Comparison of ENCODE assay signal across 22 cellular contexts in genomic region chr2:20209373-20210109, GRCh38. TPM values are rescaled to one million over a fixed set of nuclear protein-coding genes. Genes with fewer than 3 reads are reported as not detected.
DNase-seq lines count a peak whose midpoint lies in the region; ATAC-seq, FAIRE-seq and TF ChIP-seq lines count a peak whose summit lies in the region.
"Had no signal": no experiment of that assay in that cellular context is flagged by ENCODE, and none has a peak within 500 bp of the region (broad histone marks: within the 10 kb centered on the region; RNA-seq: fewer than 3 reads in every experiment).

No MANE protein-coding gene starts in this region.

- no peak for DNase-seq in GM12891 (ENCODE audit: insufficient read length, low spot score)
- no peak for DNase-seq in GM12878 (ENCODE audit: low read depth, low spot score)
- DNase-seq in keratinocyte (ENCODE audit: low read depth, low spot score): no peak
- no peak for DNase-seq in stomach
- no peak for DNase-seq in CD8-positive, alpha-beta T cell
- no peak for DNase-seq in DMS153 treated with DMSO at 0.1 percent for 48 hours (lab: John Stamatoyannopoulos, UW; ENCODE audit: unreplicated experiment)
- no peak for DNase-seq in PC-3
- DNase-seq: activated CD4-positive, alpha-beta memory T cell treated with anti-CD3 and anti-CD28 coated beads, Interleukin-2, amount 10 ng/mL, durations not matched to agents 7 days and 5 days; activated CD4-positive, CD25-positive, alpha-beta regulatory T cell; CD8-positive, alpha-beta memory T cell; DMS79; dorsolateral prefrontal cortex; IMR-90; NCI-H1694 treated with DMSO at 0.1 percent for 48 hours; NCI-H774 had no signal

- TF ChIP-seq CTCF in GM12878 (IDR thresholded peaks at IDR 0.05 in 2 of 3, conservative IDR thresholded peaks at IDR 0.05 in 1 of 3; ENCODE audit: control insufficient read depth in 2 of 3, extremely low read depth in 1 of 3, insufficient read depth in 1 of 3, low read depth in 3 of 3, low read length in 3 of 3) (no peak), keratinocyte (optimal IDR thresholded peaks at IDR 0.05 in 1 of 3, IDR thresholded peaks at IDR 0.05 in 1 of 3, conservative IDR thresholded peaks at IDR 0.05 in 1 of 3; ENCODE audit: extremely low read depth in 1 of 3, insufficient read depth in 2 of 3, low read length in 3 of 3) (no peak), stomach (IDR thresholded peaks at IDR 0.05) (no peak), PC-3 (conservative IDR thresholded peaks at IDR 0.05; ENCODE audit: low read depth, low read length) (no peak)
- no peak for TF ChIP-seq CTCF in CD8-positive, alpha-beta T cell (IDR thresholded peaks at IDR 0.05)

- H3K27me3 ChIP-seq in GM12878 (replicated peaks in 1 of 2; ENCODE audit: control insufficient read depth in 2 of 2, insufficient read depth in 2 of 2, low read length in 1 of 2) (no peaks in the 10 kb centered on the region), keratinocyte (ENCODE audit: control insufficient read depth, extremely low read depth, insufficient read depth, low read length) (no peaks in the 10 kb centered on the region), stomach (no peaks in the 10 kb centered on the region), PC-3 (ENCODE audit: low read length) (no peaks in the 10 kb centered on the region)
- H3K27me3 ChIP-seq in CD8-positive, alpha-beta T cell (ENCODE audit: insufficient read depth, low read length): no peaks in the 10 kb centered on the region
- H3K27me3 ChIP-seq: cardiac muscle cell, dorsolateral prefrontal cortex, esophagus muscularis mucosa had no signal

- WGBS in GM12878 (ENCODE audit: insufficient coverage, insufficient replicate concordance, low lambda C conversion rate, missing lambda C conversion rate): 82% methylated on average over 21 of the region's 21 CpGs
- 87 to 95% (median 92%) methylated on average over 20 to 21 of the region's 21 CpGs for WGBS in stomach, 5 donors

- no peaks in the 10 kb centered on the region for H3F3A ChIP-seq in PC-3 (ENCODE audit: low read length, unreplicated experiment)

- H3K36me3 ChIP-seq in GM12878 (ENCODE audit: control insufficient read depth in 2 of 2, insufficient read depth in 2 of 2, low read length in 1 of 2) (no peaks in the 10 kb centered on the region), keratinocyte (ENCODE audit: control insufficient read depth in 2 of 2, extremely low read depth in 1 of 2, insufficient read depth in 2 of 2, low read length in 2 of 2) (peaks cover 32 to 77% of the 10 kb centered on the region in 2 experiments), stomach (peaks cover 0 to 5% (median 0%) of the 10 kb centered on the region in 4 donors), PC-3 (ENCODE audit: low read depth, low read length) (peaks cover 17% of the 10 kb centered on the region; the same call in 1 of the 2 replicates)
- H3K36me3 ChIP-seq in CD8-positive, alpha-beta T cell (ENCODE audit: insufficient read depth, low read length): no peaks in the 10 kb centered on the region
- H3K36me3 ChIP-seq: cardiac muscle cell, esophagus muscularis mucosa, thoracic aorta had no signal

- H3K9me3 Mint-ChIP-seq in CD8-positive, alpha-beta T cell: no peaks in the 10 kb centered on the region
- H3K9me3 Mint-ChIP-seq: activated CD4-positive, alpha-beta memory T cell treated with anti-CD3 and anti-CD28 coated beads, Interleukin-2, amount 10 ng/mL, durations not matched to agents 7 days and 5 days; CD8-positive, alpha-beta memory T cell; nephron; stimulated activated effector memory CD8-positive, alpha-beta T cell treated with anti-CD3 and anti-CD28 coated beads, Interleukin-12 subunit alpha, Interleukin-12 subunit beta, amount 100 ng/mL, for 72 hours had no signal

- H3K27ac Mint-ChIP-seq in CD8-positive, alpha-beta T cell: no peak overlapping the region
- H3K27ac Mint-ChIP-seq: activated CD4-positive, alpha-beta memory T cell treated with anti-CD3 and anti-CD28 coated beads, Interleukin-2, amount 10 ng/mL, durations not matched to agents 7 days and 5 days; stimulated activated effector memory CD8-positive, alpha-beta T cell treated with anti-CD3 and anti-CD28 coated beads, Interleukin-12 subunit alpha, Interleukin-12 subunit beta, amount 100 ng/mL, for 72 hours had no signal

- CTCF ChIA-PET in GM12878 (lab: Yijun Ruan, JAX) (interaction anchor here (2.6 to 6.2 kb wide), 2 partner anchors 14 to 16 kb away, joined by 11 to 39 read pairs; partner anchors contain the start of gene SDC1), PC-3 (lab: Charles Lee) (no interaction called here)
- CTCF ChIA-PET in CD8-positive, alpha-beta T cell (lab: Charles Lee): no interaction called here

- no peaks in the 10 kb centered on the region for H3K9me2 ChIP-seq in PC-3 (replicated peaks; ENCODE audit: low read length)

- BruUV-seq in GM12878 (replicated peaks; lab: Mats Ljungman, UMichigan) (no TSS peak), PC-3 (replicated peaks; lab: Mats Ljungman, UMichigan) (no TSS peak)

- H3K4me1 Mint-ChIP-seq in CD8-positive, alpha-beta T cell (ENCODE audit: low read depth): no peaks in the 10 kb centered on the region
- H3K4me1 Mint-ChIP-seq: CD8-positive, alpha-beta memory T cell had no signal

- TF ChIP-seq RAD21 in GM12878 (IDR thresholded peaks at IDR 0.05; ENCODE audit: insufficient read depth, low read depth, low read length): no peak

- H3K4me2 ChIP-seq in GM12878 (ENCODE audit: control insufficient read depth, insufficient read depth) (no peak overlapping the region), keratinocyte (ENCODE audit: control insufficient read depth, extremely low read depth, insufficient read depth, low read depth, low read length) (peak overlapping the region; percentile 62), PC-3 (ENCODE audit: low read length) (no peak overlapping the region)

- POLR2A ChIA-PET in GM12878 (lab: Charles Lee): interaction anchor here (0.6 kb wide), 1 partner anchor 110 kb away, joined by 5 read pairs; no protein-coding TSS in a partner anchor
- POLR2A ChIA-PET in CD8-positive, alpha-beta T cell (lab: Charles Lee): no interaction called here
- POLR2A ChIA-PET in PC-3 (lab: Charles Lee; ENCODE audit: unreplicated experiment): no interaction called here

- H4K20me1 ChIP-seq in GM12878 (ENCODE audit: control insufficient read depth, insufficient read depth): no peaks in the 10 kb centered on the region
- H4K20me1 ChIP-seq in keratinocyte (ENCODE audit: control insufficient read depth, extremely low read depth, insufficient read depth, low read length): peaks cover 34% of the 10 kb centered on the region
- peaks cover 48% of the 10 kb centered on the region; the same call in 1 of the 2 replicates for H4K20me1 ChIP-seq in PC-3 (ENCODE audit: low read length)

- H3K9me1 ChIP-seq in keratinocyte (ENCODE audit: control insufficient read depth, extremely low read depth, insufficient read depth, low read length): peaks cover 8% of the 10 kb centered on the region

- intact Hi-C loops in GM12878 (cut with micrococcal nuclease; ENCODE audit: unreplicated experiment) (no loop called here), stomach (cut with DNase I; ENCODE audit: low total_unique reads) (no loop called here), PC-3 (cut with micrococcal nuclease) (no loop called here)
- intact Hi-C loops in CD8-positive, alpha-beta T cell (cut with DNase I, micrococcal nuclease): no loop called here

- dilution Hi-C loops in keratinocyte (cut with MboI; ENCODE audit: extremely low pct_ligation_motif_present, low sequenced_read_pairs): no loop called here

- H3K9ac ChIP-seq in GM12878 (ENCODE audit: control insufficient read depth, insufficient read depth, low read length): no peak overlapping the region
- peak overlapping the region; percentile 55 for H3K9ac ChIP-seq in keratinocyte (ENCODE audit: control insufficient read depth, extremely low read depth, insufficient read depth, low read length)
- no peak overlapping the region for H3K9ac ChIP-seq in PC-3 (ENCODE audit: low read length)

- H2AFZ ChIP-seq in GM12878 (ENCODE audit: control insufficient read depth, low read depth, low read length) (no peak overlapping the region), keratinocyte (ENCODE audit: control insufficient read depth, low read length) (no peak overlapping the region), PC-3 (ENCODE audit: low read length) (no peak overlapping the region)

- no peaks in the 10 kb centered on the region for H3K36me3 Mint-ChIP-seq in CD8-positive, alpha-beta T cell
- H3K36me3 Mint-ChIP-seq: CD8-positive, alpha-beta memory T cell; stimulated activated effector memory CD8-positive, alpha-beta T cell treated with anti-CD3 and anti-CD28 coated beads, Interleukin-12 subunit alpha, Interleukin-12 subunit beta, amount 100 ng/mL, for 72 hours had no signal

- H3K27ac ChIP-seq in GM12878 (ENCODE audit: control insufficient read depth, insufficient read depth) (peak overlapping the region; percentile 59; the same call in 1 of the 2 replicates), keratinocyte (ENCODE audit: control insufficient read depth, insufficient read depth, low read length) (peak overlapping the region; percentile 64), stomach (peak overlapping the region; percentile 72 to 92 (median 80)), PC-3 (ENCODE audit: low read length) (no peak overlapping the region)
- H3K27ac ChIP-seq in CD8-positive, alpha-beta T cell (ENCODE audit: low read depth, low read length): no peak overlapping the region
- H3K27ac ChIP-seq: cardiac muscle cell, dorsolateral prefrontal cortex, esophagus muscularis mucosa, thoracic aorta had no signal

- ATAC-seq in GM12878: no peak
- ATAC-seq in CD8-positive, alpha-beta T cell: no peak
- no peak for ATAC-seq in PC-3
- no peak for ATAC-seq in HG03469 (IDR thresholded peaks at IDR 0.05; ENCODE audit: unreplicated experiment)
- ATAC-seq: stimulated activated effector memory CD8-positive, alpha-beta T cell treated with anti-CD3 and anti-CD28 coated beads, Interleukin-12 subunit alpha, Interleukin-12 subunit beta, amount 100 ng/mL, for 72 hours had no signal

- SMC1A ChIA-PET in GM12878 (lab: Charles Lee; ENCODE audit: uncharacterized antibody, unreplicated experiment): interaction anchor here (1.0 to 2.7 kb wide), 3 partner anchors 12 to 74 kb away, joined by 3 to 15 read pairs (median 6); no protein-coding TSS in a partner anchor

- TF ChIP-seq EP300 in GM12878 (IDR thresholded peaks at IDR 0.05; ENCODE audit: borderline replicate concordance in 1 of 2, control insufficient read depth in 1 of 2, low read depth in 2 of 2, low read length in 2 of 2): no peak
- no peak for TF ChIP-seq EP300 in stomach (IDR thresholded peaks at IDR 0.05)

- H3K4me3 Mint-ChIP-seq in CD8-positive, alpha-beta T cell: no peak overlapping the region
- H3K4me3 Mint-ChIP-seq: activated CD4-positive, alpha-beta memory T cell treated with anti-CD3 and anti-CD28 coated beads, Interleukin-2, amount 10 ng/mL, durations not matched to agents 7 days and 5 days; CD8-positive, alpha-beta memory T cell; nephron; stimulated activated effector memory CD8-positive, alpha-beta T cell treated with anti-CD3 and anti-CD28 coated beads, Interleukin-12 subunit alpha, Interleukin-12 subunit beta, amount 100 ng/mL, for 72 hours had no signal

- H3K79me2 ChIP-seq in GM12878 (ENCODE audit: control insufficient read depth, insufficient read depth, low read length) (peaks cover 18% of the 10 kb centered on the region), keratinocyte (ENCODE audit: control insufficient read depth, insufficient read depth, low read length) (peaks cover 92% of the 10 kb centered on the region), PC-3 (ENCODE audit: low read length) (peaks cover 88% of the 10 kb centered on the region)

- H3K4me1 ChIP-seq in GM12878 (ENCODE audit: control insufficient read depth, insufficient read depth, low read length) (peaks cover 67% of the 10 kb centered on the region), keratinocyte (ENCODE audit: control insufficient read depth, extremely low read depth, insufficient read depth, low read length) (peaks cover 82% of the 10 kb centered on the region), stomach (peaks cover 47 to 96% (median 83%) of the 10 kb centered on the region in 4 donors), PC-3 (ENCODE audit: insufficient read depth, low read length) (peaks cover 14% of the 10 kb centered on the region)
- no peaks in the 10 kb centered on the region for H3K4me1 ChIP-seq in CD8-positive, alpha-beta T cell (ENCODE audit: insufficient read depth, low read length)
- H3K4me1 ChIP-seq: esophagus muscularis mucosa, HAP-1 had no signal

- TF ChIP-seq POLR2A in GM12891 (IDR thresholded peaks at IDR 0.05; ENCODE audit: low read depth, low read length) (no peak), GM12878 (IDR thresholded peaks at IDR 0.05; ENCODE audit: low read depth, low read length) (no peak), stomach (IDR thresholded peaks at IDR 0.05) (no peak)

- peak; percentile 5 for FAIRE-seq in GM12891 (lab: Jason Lieb, UNC)
- FAIRE-seq in GM12878 (lab: Jason Lieb, UNC): no peak
- FAIRE-seq in keratinocyte (lab: Jason Lieb, UNC): peak; percentile 78

- in situ Hi-C loops in GM12878 (cut with MboI): no loop called here

- no peaks in the 10 kb centered on the region for H3K27me3 Mint-ChIP-seq in CD8-positive, alpha-beta T cell (ENCODE audit: low read depth)

- no peak overlapping the region for H3K4me3 ChIP-seq in GM12878
- no peak overlapping the region for H3K4me3 ChIP-seq in keratinocyte (ENCODE audit: control insufficient read depth in 2 of 3, extremely low read depth in 1 of 3, insufficient read depth in 2 of 3, low read depth in 1 of 3, low read length in 3 of 3)
- peak overlapping the region in 1 of 4 donors; percentile 13 for H3K4me3 ChIP-seq in stomach
- no peak overlapping the region for H3K4me3 ChIP-seq in CD8-positive, alpha-beta T cell (ENCODE audit: low read depth, low read length)
- no peak overlapping the region for H3K4me3 ChIP-seq in PC-3 (ENCODE audit: low read length)
- H3K4me3 ChIP-seq: cardiac muscle cell, dorsolateral prefrontal cortex, esophagus muscularis mucosa, HAP-1, thoracic aorta had no signal

- RAD21 ChIA-PET in GM12878 (lab: Charles Lee; ENCODE audit: unreplicated experiment): interaction anchor here (1.0 to 6.2 kb wide), 4 partner anchors 12 to 74 kb away, joined by 3 to 69 read pairs (median 6); partner anchors contain the start of gene SDC1

- H3K9me3 ChIP-seq in GM12878 (replicated peaks; ENCODE audit: control insufficient read depth, insufficient read depth, low read length): no peaks in the 10 kb centered on the region
- no peaks in the 10 kb centered on the region for H3K9me3 ChIP-seq in keratinocyte (ENCODE audit: control insufficient read depth, low read depth, low read length)
- H3K9me3 ChIP-seq in stomach: no peaks in the 10 kb centered on the region
- no peaks in the 10 kb centered on the region for H3K9me3 ChIP-seq in CD8-positive, alpha-beta T cell (ENCODE audit: low read length)
- H3K9me3 ChIP-seq in PC-3 (ENCODE audit: low read length): no peaks in the 10 kb centered on the region
- H3K9me3 ChIP-seq: esophagus muscularis mucosa, HAP-1, thoracic aorta had no signal

RNA-seq across cellular contexts. Expression of gene SDC1, which starts 15.4 kb away (rescaled TPM):
- polyA plus RNA-seq in GM12891 (2012; ENCODE audit: low read depth, missing spikeins): 25.5 TPM
- total RNA-seq in GM12878 (2013; cell fraction: nucleolus; rRNA removed): 75.7 and 78.9 TPM in 2 replicates
- total RNA-seq in GM12878 (2014; rRNA removed) (25.8 and 26.6 TPM in 2 replicates), GM12878 (2014; rRNA removed; fragmentation: Illumina TruSeq; extraction: Trizol) (9.6 and 12.4 TPM in 2 replicates), GM12878 (2021) (31.0 and 33.1 TPM in 2 replicates), stomach (100 to 1,000 TPM in 1 of 5 donors, 10 to 100 TPM in 4; 21.0 to 140 (median 57.5) TPM), PC-3 (2014; rRNA removed) (358 and 362 TPM in 2 replicates)
- polyA plus RNA-seq in GM12878 (2011; ENCODE audit: low read depth): 11.9 TPM
- polyA plus RNA-seq in GM12878 (2011; rRNA removed) (13.3 and 21.5 TPM in 2 replicates), GM12878 (2014; fragmentation: Illumina TruSeq; extraction: Trizol) (4.4 and 7.0 TPM in 2 replicates), GM12878 (2014; fragmentation: Nextera tagmentation; extraction: Ambion mirVana) (1 to 10 TPM in 1 of 2 experiments, under 1 TPM in 1; 0.85 to 2.2 TPM), GM12878 (2014; rRNA removed) (24.4 and 25.9 TPM in 2 replicates), GM12878 (2016; fragmentation: Nextera tagmentation; extraction: Ambion mirVana) (10 to 100 TPM; 33.8 to 36.8 TPM), keratinocyte (696 to 1,073 TPM (median 1,057 TPM) in 3 replicates), stomach (10 to 100 TPM; 16.0 to 82.9 (median 32.5) TPM)
- 23.5 and 34.5 TPM in 2 replicates for polyA plus RNA-seq in GM12878 (2011; cell fraction: cytosol; rRNA removed)
- polyA plus RNA-seq in GM12878 (2011; cell fraction: nucleus; rRNA removed): 21.3 and 28.2 TPM in 2 replicates
- 18.7 and 26.5 TPM in 2 replicates for polyA plus RNA-seq in GM12878 (2012)
- polyA minus RNA-seq in GM12878 (2011; rRNA and poly(A)+ RNA removed): 10.0 and 19.3 TPM in 2 replicates
- 11.2 and 11.4 TPM in 2 replicates for polyA minus RNA-seq in GM12878 (2011; cell fraction: cytosol; rRNA and poly(A)+ RNA removed)
- polyA minus RNA-seq in GM12878 (2011; cell fraction: nucleus; rRNA and poly(A)+ RNA removed): 3.4 and 5.3 TPM in 2 replicates
- 577 TPM for polyA plus RNA-seq in keratinocyte (2011; ENCODE audit: low read depth)
- polyA plus RNA-seq in keratinocyte (2011; cell fraction: cytosol; rRNA removed): 226 and 414 TPM in 2 replicates
- 1,167 and 1,399 TPM in 2 replicates for polyA plus RNA-seq in keratinocyte (2011; cell fraction: nucleus; rRNA removed)
- 758 and 1,072 TPM in 2 replicates for polyA plus RNA-seq in keratinocyte (2012; ENCODE audit: low replicate concordance)
- polyA minus RNA-seq in keratinocyte: 474 to 810 TPM (median 579 TPM) in 3 replicates
- 947 TPM for polyA minus RNA-seq in keratinocyte (2011; cell fraction: cytosol; rRNA and poly(A)+ RNA removed)
- 1,336 and 1,444 TPM in 2 replicates for polyA minus RNA-seq in keratinocyte (2011; cell fraction: nucleus; rRNA and poly(A)+ RNA removed)
- not detected for total RNA-seq in CD8-positive, alpha-beta T cell
- polyA plus RNA-seq: CD8-positive, alpha-beta memory T cell had no signal

Comparison
In these comparisons a context has a peak if more than half of its experiments do, and no peak if none do; other contexts are left out.
1. H3K27ac ChIP-seq: peak in GM12878 (single experiment), keratinocyte (single experiment) and stomach (5 of 5); none in CD8-positive, alpha-beta T cell (single experiment) and PC-3 (single experiment).
2. RNA of gene SDC1, which starts 15.4 kb away (total RNA-seq): 358 to 362 TPM in PC-3, 21.0 to 140 TPM in stomach and 9.6 to 78.9 TPM in GM12878; not detected in CD8-positive, alpha-beta T cell; every median in the first group is over 10 times any median in the second.